In genomic region chr2:64865073-64865830, GRCh38 we compare ENCODE assay signal across 8 cellular contexts.
DNase-seq lines count a peak whose midpoint lies in the region; ATAC-seq lines count a peak whose summit lies in the region.

No MANE protein-coding gene starts in this region.

- peak overlapping the region; percentile 42 for H3K9ac ChIP-seq in endocrine pancreas (ENCODE audit: control insufficient read depth, insufficient read depth, low read length)
- peak overlapping the region; percentile 82 for H3K9ac ChIP-seq in mesendoderm (ENCODE audit: low read length)

- peak overlapping the region; percentile 84 for H3K4me2 ChIP-seq in mesendoderm (ENCODE audit: low read length)

- H2BK120ac ChIP-seq in mesendoderm (ENCODE audit: low read depth, low read length), result no peak overlapping the region

- H3K4me1 ChIP-seq in endocrine pancreas (ENCODE audit: control insufficient read depth, insufficient read depth, low read length) (no peaks in the 10 kb centered on the region), mesendoderm (ENCODE audit: control insufficient read depth, low read depth, low read length) (peaks cover 10% of the 10 kb centered on the region)

- no peak overlapping the region for H4K8ac ChIP-seq in mesendoderm (ENCODE audit: low read depth, low read length)

- peak overlapping the region; percentile 88 for H3K4ac ChIP-seq in mesendoderm (ENCODE audit: low read depth, low read length)

- H3K4me3 ChIP-seq in endocrine pancreas (ENCODE audit: control insufficient read depth, insufficient read depth, low read length) (no peak overlapping the region), mesendoderm (ENCODE audit: low read length) (peak overlapping the region; percentile 51)

- peak overlapping the region; percentile 66 for H3K27ac ChIP-seq in mesendoderm (ENCODE audit: low read depth, low read length)

- no peaks in the 10 kb centered on the region for H3K9me3 ChIP-seq in endocrine pancreas (ENCODE audit: control insufficient read depth, low read length)

- peaks cover 9% of the 10 kb centered on the region for H3K27me3 Mint-ChIP-seq in activated CD8-positive, alpha-beta memory T cell treated with anti-CD3 and anti-CD28 coated beads, Interleukin-2, amount 10 ng/mL, durations not matched to agents 7 days and 5 days

- peak overlapping the region; percentile 66 for H3K4me3 Mint-ChIP-seq in activated CD8-positive, alpha-beta memory T cell treated with anti-CD3 and anti-CD28 coated beads, Interleukin-2, amount 10 ng/mL, durations not matched to agents 7 days and 5 days

- no CpG with 5 or more reads among the region's 67 CpGs for WGBS in mesendoderm (ENCODE audit: extremely low coverage, insufficient coverage, low lambda C conversion rate)

- H3K23ac ChIP-seq in mesendoderm (ENCODE audit: low read length), result peak overlapping the region; percentile 80

- ATAC-seq in HG02970 (IDR thresholded peaks at IDR 0.05; ENCODE audit: low FRiP score, unreplicated experiment), result peak; percentile 67
- ATAC-seq in activated CD8-positive, alpha-beta memory T cell treated with anti-CD3 and anti-CD28 coated beads, Interleukin-2, amount 10 ng/mL, durations not matched to agents 7 days and 5 days, result peak; percentile 95

- no peaks in the 10 kb centered on the region for H3K4me1 Mint-ChIP-seq in activated CD8-positive, alpha-beta memory T cell treated with anti-CD3 and anti-CD28 coated beads, Interleukin-2, amount 10 ng/mL, durations not matched to agents 7 days and 5 days

- H3K27me3 ChIP-seq in endocrine pancreas (ENCODE audit: control insufficient read depth, insufficient read depth, low read length) (peaks cover 3% of the 10 kb centered on the region), mesendoderm (ENCODE audit: insufficient read depth, low read length, poor library complexity) (no peaks in the 10 kb centered on the region)

- H2AK5ac ChIP-seq in mesendoderm (ENCODE audit: low read length), result no peak overlapping the region

- no peak overlapping the region for H4K5ac ChIP-seq in mesendoderm (ENCODE audit: low read length)

- peak; percentile 57 for DNase-seq in SIG-M5 treated with dmso at 0.1 percent for 504 hours (lab: John Stamatoyannopoulos, UW; ENCODE audit: unreplicated experiment)
- no peak for DNase-seq in SIG-M5 (lab: John Stamatoyannopoulos, UW)
- DNase-seq in NCI-H526 treated with DMSO at 0.1 percent for 48 hours (lab: John Stamatoyannopoulos, UW), result peak; percentile 43
- DNase-seq in activated CD8-positive, alpha-beta memory T cell treated with anti-CD3 and anti-CD28 coated beads, Interleukin-2, amount 10 ng/mL, durations not matched to agents 7 days and 5 days, result peak; percentile 69
- DNase-seq in mesendoderm, result peak; percentile 68
- DNase-seq in stimulated activated CD8-positive, alpha-beta memory T cell treated with anti-CD3 and anti-CD28 coated beads, Interleukin-12 subunit alpha, Interleukin-12 subunit beta, amount 100 ng/mL, for 1 hour (ENCODE audit: low read depth), result peak; percentile 40

- no peaks in the 10 kb centered on the region for H3K79me1 ChIP-seq in mesendoderm (ENCODE audit: low read length)

- H3K36me3 ChIP-seq in endocrine pancreas (ENCODE audit: control insufficient read depth, insufficient read depth, low read length) (no peaks in the 10 kb centered on the region), mesendoderm (ENCODE audit: control insufficient read depth, insufficient read depth, low read length) (no peaks in the 10 kb centered on the region)

- H3K18ac ChIP-seq in mesendoderm (ENCODE audit: low read length), result peak overlapping the region; percentile 97

- H3K9me3 Mint-ChIP-seq in activated CD8-positive, alpha-beta memory T cell treated with anti-CD3 and anti-CD28 coated beads, Interleukin-2, amount 10 ng/mL, durations not matched to agents 7 days and 5 days (ENCODE audit: low read depth), result no peaks in the 10 kb centered on the region

- CTCF ChIA-PET in activated CD8-positive, alpha-beta memory T cell treated with anti-CD3 and anti-CD28 coated beads, Interleukin-2, amount 10 ng/mL, durations not matched to agents 7 days and 5 days (lab: Charles Lee), result interaction anchor here (1.0 to 2.8 kb wide), 7 partner anchors 34 to 343 kb away, joined by 3 to 13 read pairs (median 5); no protein-coding TSS in a partner anchor

- no peaks in the 10 kb centered on the region for H3K79me2 ChIP-seq in mesendoderm (ENCODE audit: control insufficient read depth, insufficient read depth, low read length)

- H2BK15ac ChIP-seq in mesendoderm (replicated peaks; ENCODE audit: low read depth), result peak overlapping the region; percentile 76

- peak overlapping the region; percentile 87 for H3K56ac ChIP-seq in mesendoderm (ENCODE audit: low read length)

- no peak overlapping the region for H3K27ac Mint-ChIP-seq in activated CD8-positive, alpha-beta memory T cell treated with anti-CD3 and anti-CD28 coated beads, Interleukin-2, amount 10 ng/mL, durations not matched to agents 7 days and 5 days

- no peak overlapping the region for H2BK5ac ChIP-seq in mesendoderm (ENCODE audit: low read length)

- no peaks in the 10 kb centered on the region for H3K36me3 Mint-ChIP-seq in activated CD8-positive, alpha-beta memory T cell treated with anti-CD3 and anti-CD28 coated beads, Interleukin-2, amount 10 ng/mL, durations not matched to agents 7 days and 5 days
